ENCODE assay signal across 8 cellular contexts in genomic region chr1:248838357-248839167, GRCh38. TPM values are rescaled to one million over a fixed set of nuclear protein-coding genes. Genes with fewer than 3 reads are reported as not detected.
DNase-seq lines count a peak whose midpoint lies in the region; ATAC-seq and TF ChIP-seq lines count a peak whose summit lies in the region.

No MANE protein-coding gene starts in this region.

- peak overlapping the region; percentile 97 for H3K9ac ChIP-seq in SU-DHL-6 (ENCODE audit: low read length)
- peak overlapping the region; percentile 95 for H3K9ac ChIP-seq in adipocyte (ENCODE audit: low read length)

- peaks cover 38% of the 10 kb centered on the region for H3K79me2 ChIP-seq in SU-DHL-6 (ENCODE audit: insufficient read depth, low read length)

- peak overlapping the region; percentile 77 for H3K4me2 ChIP-seq in SU-DHL-6 (ENCODE audit: low read depth, low read length, poor library complexity, severe bottlenecking)

- H3K4me3 ChIP-seq in GM12864 (ENCODE audit: low read depth, low read length) (peak overlapping the region; percentile 96), SU-DHL-6 (ENCODE audit: insufficient read depth, low read length, poor library complexity, severe bottlenecking) (peak overlapping the region; percentile 65), adipocyte (ENCODE audit: low read length) (peak overlapping the region; percentile 85), heart left ventricle (peak overlapping the region; percentile 64 to 99 (median 86)), upper lobe of left lung (peak overlapping the region; percentile 59 to 76 (median 74))

- WGBS in heart left ventricle, 4 donors: 0 to 2% (median 1%) methylated on average over 24 to 82 of the region's 82 CpGs
- WGBS in upper lobe of left lung, 2 donors: 1 to 3% methylated on average over 15 to 25 of the region's 82 CpGs

- peak overlapping the region; percentile 35 for H2AFZ ChIP-seq in SU-DHL-6 (ENCODE audit: low read depth, low read length, severe bottlenecking)

- H3K27me3 ChIP-seq in SU-DHL-6 (ENCODE audit: low read length) (no peaks in the 10 kb centered on the region), adipocyte (replicated peaks; ENCODE audit: control insufficient read depth, insufficient read depth, low read length) (no peaks in the 10 kb centered on the region), heart left ventricle (no peaks in the 10 kb centered on the region), upper lobe of left lung (no peaks in the 10 kb centered on the region)

- TF ChIP-seq CTCF in GM12864 (IDR thresholded peaks at IDR 0.05; ENCODE audit: low read depth, low read length, missing control alignments) (no peak), SU-DHL-6 (IDR thresholded peaks at IDR 0.05; ENCODE audit: insufficient read depth, low read length, poor library complexity, severe bottlenecking) (no peak), heart left ventricle (IDR thresholded peaks at IDR 0.05) (no peak), upper lobe of left lung (IDR thresholded peaks at IDR 0.05) (peak in 1 of 6 experiments; percentile 4)

- H3K4me1 ChIP-seq in adipocyte (ENCODE audit: control insufficient read depth, insufficient read depth, low read length): peaks cover 46% of the 10 kb centered on the region
- peaks cover 0 to 55% (median 37%) of the 10 kb centered on the region in 12 donors for H3K4me1 ChIP-seq in heart left ventricle
- H3K4me1 ChIP-seq in upper lobe of left lung: peaks cover 27 to 48% (median 41%) of the 10 kb centered on the region in 4 donors

- TF ChIP-seq POLR2A in heart left ventricle (IDR thresholded peaks at IDR 0.05) (peak in 1 of 2 donors; percentile 95), upper lobe of left lung (IDR thresholded peaks at IDR 0.05) (peak; percentile 72 to 97 (median 84))

- H4K20me1 ChIP-seq in SU-DHL-6 (ENCODE audit: low read depth, low read length): no peaks in the 10 kb centered on the region

- H3F3A ChIP-seq in SU-DHL-6 (ENCODE audit: insufficient read depth): no peaks in the 10 kb centered on the region

- H3K27ac ChIP-seq in SU-DHL-6 (ENCODE audit: low read depth, low read length) (peak overlapping the region; percentile 87), heart left ventricle (peak overlapping the region; percentile 97 to 100 (median 100)), upper lobe of left lung (peak overlapping the region; percentile 99 to 100 (median 100))

- H3K36me3 ChIP-seq in SU-DHL-6 (ENCODE audit: low read length) (no peaks in the 10 kb centered on the region), adipocyte (ENCODE audit: control insufficient read depth, insufficient read depth, low read length, severe bottlenecking) (no peaks in the 10 kb centered on the region), heart left ventricle (peaks cover 0 to 8% (median 0%) of the 10 kb centered on the region in 9 donors), upper lobe of left lung (no peaks in the 10 kb centered on the region)

- intact Hi-C loops in heart left ventricle (cut with DNase I): loop anchor here in 8 of 10 donors (1.0 to 2.0 kb wide), 8 partner anchors 12 to 68 kb away; partner anchors contain the start of genes ZNF692 (in 4 of the 8) and PGBD2 (in 2 of the 8)
- intact Hi-C loops in posterior cingulate gyrus (cut with DNase I): loop anchor here (1.0 kb wide), 1 partner anchor 21 kb away; the partner anchor contains the start of gene ZNF692

- TF ChIP-seq EP300 in upper lobe of left lung (IDR thresholded peaks at IDR 0.05): no peak

- peak; percentile 89 for DNase-seq in GM12864 (ENCODE audit: low read depth)
- peak; percentile 91 for DNase-seq in NCI-H1048 (lab: John Stamatoyannopoulos, UW)
- peak; percentile 94 for DNase-seq in adipocyte (ENCODE audit: low read depth)
- DNase-seq in heart left ventricle: peak; percentile 93 to 97 (median 96)
- peak; percentile 79 to 98 (median 89) for DNase-seq in posterior cingulate gyrus
- peak; percentile 94 to 97 for DNase-seq in upper lobe of left lung

- ATAC-seq in HG02588 (IDR thresholded peaks at IDR 0.05; ENCODE audit: unreplicated experiment) (peak; percentile 60), heart left ventricle (peak; percentile 73 to 90 (median 87)), upper lobe of left lung (ENCODE audit: low FRiP score in 2 of 2) (peak; percentile 94)

- no peaks in the 10 kb centered on the region for H3K9me2 ChIP-seq in SU-DHL-6 (replicated peaks; ENCODE audit: insufficient read depth, low read length)

- no peaks in the 10 kb centered on the region for H3K9me3 ChIP-seq in SU-DHL-6 (ENCODE audit: insufficient read depth, low read length)
- no peaks in the 10 kb centered on the region for H3K9me3 ChIP-seq in adipocyte (ENCODE audit: control insufficient read depth, low read length)
- H3K9me3 ChIP-seq in heart left ventricle: no peaks in the 10 kb centered on the region
- no peaks in the 10 kb centered on the region for H3K9me3 ChIP-seq in upper lobe of left lung

RNA-seq across cellular contexts. Expression of gene ZNF672, which starts 0.5 kb away (rescaled TPM):
- total RNA-seq in heart left ventricle (10 to 100 TPM; 27.9 to 63.8 (median 37.8) TPM), upper lobe of left lung (10 to 100 TPM; 32.5 to 47.7 (median 45.8) TPM)
- 10 to 100 TPM; 20.5 to 50.1 TPM for polyA plus RNA-seq in heart left ventricle

RNA-seq across cellular contexts. Expression of gene SH3BP5L, which starts 12.8 kb away (rescaled TPM):
- total RNA-seq in heart left ventricle (10 to 100 TPM; 15.8 to 47.1 (median 19.3) TPM), upper lobe of left lung (10 to 100 TPM; 18.5 to 35.6 (median 22.5) TPM)
- polyA plus RNA-seq in heart left ventricle: 10 to 100 TPM; 17.9 to 51.1 TPM

RNA-seq across cellular contexts. Expression of gene ZNF692, which starts 20.3 kb away (rescaled TPM):
- total RNA-seq in heart left ventricle: 10 to 100 TPM in 6 of 9 donors, 1 to 10 TPM in 3; 7.4 to 19.7 (median 14.8) TPM
- polyA plus RNA-seq in heart left ventricle: 10 to 100 TPM; 14.8 to 32.4 TPM
- 100 to 1,000 TPM in 1 of 6 donors, 10 to 100 TPM in 5; 25.7 to 248 (median 34.1) TPM for total RNA-seq in upper lobe of left lung

Comparison
In these comparisons a context has a peak if more than half of its experiments do, and no peak if none do; other contexts are left out.
1. Peak in every context shown above with its lines: DNase-seq, ATAC-seq, H3K4me3 ChIP-seq and H3K27ac ChIP-seq.